Comparison of ENCODE assay signal across 18 cellular contexts in the genomic region with DNA sequence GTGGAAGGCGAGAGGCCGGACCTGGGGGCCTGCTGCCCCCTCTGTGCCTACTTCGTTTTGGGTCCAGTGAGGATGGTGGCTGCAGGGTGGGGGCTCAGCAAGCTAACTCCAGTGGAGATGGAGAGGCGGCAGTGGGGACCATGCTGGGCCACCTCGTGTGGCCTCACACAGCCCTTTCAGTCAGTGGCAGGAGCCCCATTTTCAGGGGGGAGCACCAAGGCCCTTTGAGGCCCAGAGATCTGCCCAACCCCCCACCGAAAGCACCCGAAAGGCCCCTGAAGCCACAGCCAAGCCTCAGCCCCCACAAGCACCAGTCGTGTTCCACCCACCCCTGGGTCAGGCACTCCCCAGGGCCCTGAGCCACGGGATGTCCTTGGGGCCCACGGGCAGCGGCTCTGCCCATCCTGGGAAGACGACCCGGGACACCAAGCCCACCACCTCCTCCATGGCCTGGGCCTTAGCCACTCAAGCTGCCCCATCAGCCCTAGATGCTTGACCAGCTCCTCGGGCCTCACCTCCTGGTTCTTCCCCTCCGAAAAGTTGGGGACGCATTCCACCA. TPM values are rescaled to one million over a fixed set of nuclear protein-coding genes. Genes with fewer than 3 reads are reported as not detected.
DNase-seq lines count a peak whose midpoint lies in the region; ATAC-seq and TF ChIP-seq lines count a peak whose summit lies in the region.
"Had no signal": no experiment of that assay in that cellular context is flagged by ENCODE, and none has a peak within 500 bp of the region (broad histone marks: within the 10 kb centered on the region; RNA-seq: fewer than 3 reads in every experiment).

No MANE protein-coding gene starts in this region.

- no peak for TF ChIP-seq CTCF in RWPE2 (IDR thresholded peaks at IDR 0.05; ENCODE audit: poor library complexity, severe bottlenecking)
- no peak for TF ChIP-seq CTCF in liver (IDR thresholded peaks at IDR 0.05; ENCODE audit: low read depth, low read length, missing input control)
- no peak for TF ChIP-seq CTCF in suprapubic skin (IDR thresholded peaks at IDR 0.05)

- H3K27ac ChIP-seq in RWPE2 (ENCODE audit: poor library complexity, severe bottlenecking), result no peak overlapping the region
- H3K27ac ChIP-seq in liver (ENCODE audit: low read depth in 1 of 2, low read length in 2 of 2), result peak overlapping the region; percentile 83 to 92
- H3K27ac ChIP-seq in suprapubic skin, result no peak overlapping the region
- H3K27ac ChIP-seq: SJCRH30, spleen had no signal

- H3K4me3 ChIP-seq in RWPE2 (ENCODE audit: severe bottlenecking) (no peak overlapping the region), liver (ENCODE audit: low read depth in 1 of 3, low read length in 3 of 3) (peak overlapping the region; percentile 60 to 85 (median 70)), suprapubic skin (no peak overlapping the region)
- H3K4me3 ChIP-seq: SJCRH30, spleen had no signal

- no peak for TF ChIP-seq RAD21 in liver (IDR thresholded peaks at IDR 0.05)

- H3K9me3 ChIP-seq in RWPE2 (ENCODE audit: severe bottlenecking) (no peaks in the 10 kb centered on the region), liver (ENCODE audit: control insufficient read depth in 4 of 4, low read length in 3 of 4) (no peaks in the 10 kb centered on the region), suprapubic skin (no peaks in the 10 kb centered on the region)
- H3K9me3 ChIP-seq: SJCRH30, spleen had no signal

- H3K4me1 ChIP-seq in RWPE2 (ENCODE audit: insufficient read depth, poor library complexity, severe bottlenecking) (no peaks in the 10 kb centered on the region), liver (ENCODE audit: control insufficient read depth in 4 of 4, insufficient read depth in 4 of 4, low read length in 3 of 4) (peaks cover 4 to 39% (median 17%) of the 10 kb centered on the region in 4 donors), suprapubic skin (peaks cover 7% of the 10 kb centered on the region)
- H3K4me1 ChIP-seq: SJCRH30 had no signal

- H3K36me3 ChIP-seq in RWPE2 (ENCODE audit: low read depth) (no peaks in the 10 kb centered on the region), liver (ENCODE audit: control insufficient read depth in 4 of 4, insufficient read depth in 3 of 4, low read depth in 1 of 4, low read length in 3 of 4) (peaks cover 0 to 10% (median 2%) of the 10 kb centered on the region in 4 donors), suprapubic skin (no peaks in the 10 kb centered on the region)
- H3K36me3 ChIP-seq: SJCRH30 had no signal

- peak; percentile 46 for DNase-seq in activated effector memory CD4-positive, alpha-beta T cell treated with anti-CD3 and anti-CD28 coated beads, Interleukin-2, amount 50 U/mL, for 16 hours
- no peak for DNase-seq in activated effector memory CD4-positive, alpha-beta T cell treated with Interleukin-2 at 50 U/mL for 16 hours
- DNase-seq in RWPE2 (ENCODE audit: low spot score) (peak; percentile 61), suprapubic skin (ENCODE audit: low spot score in 2 of 2) (peak; percentile 58 to 77), SHP77 treated with DMSO at 0.1 percent for 48 hours (lab: John Stamatoyannopoulos, UW) (no peak), erythroblast (lab: John Stamatoyannopoulos, UW) (no peak)
- DNase-seq: activated CD4-positive, CD25-positive, alpha-beta regulatory T cell treated with anti-CD3 and anti-CD28 coated beads, Interleukin-2, amount 50 U/mL, for 72 hours; NCI-H2029; NCI-H446 treated with DMSO at 0.1 percent for 48 hours; SJCRH30; spleen; T-helper 9 cell; trophoblast cell had no signal

- ATAC-seq in RWPE2 (ENCODE audit: low read depth), result no peak
- no peak for ATAC-seq in HG03097 (IDR thresholded peaks at IDR 0.05; ENCODE audit: low FRiP score, unreplicated experiment)
- ATAC-seq: activated naive CD4-positive, alpha-beta T cell treated with anti-CD3 and anti-CD28 coated beads, Interleukin-2, amount 50 U/mL, for 72 hours; stimulated activated effector memory CD8-positive, alpha-beta T cell treated with anti-CD3 and anti-CD28 coated beads, Interleukin-12 subunit alpha, Interleukin-12 subunit beta, amount 100 ng/mL, for 72 hours had no signal

- H3K9ac ChIP-seq in liver (ENCODE audit: low read depth in 1 of 2, low read length in 2 of 2), result peak overlapping the region; percentile 83 to 99

- no peak for TF ChIP-seq EP300 in suprapubic skin (IDR thresholded peaks at IDR 0.05)

- 39% methylated on average over 16 of the region's 16 CpGs for WGBS in liver
- WGBS in suprapubic skin, result 90% methylated on average over 4 of the region's 16 CpGs

- no peaks in the 10 kb centered on the region for H3K27me3 ChIP-seq in RWPE2 (ENCODE audit: insufficient read depth, poor library complexity, severe bottlenecking)
- no peaks in the 10 kb centered on the region for H3K27me3 ChIP-seq in liver (ENCODE audit: control insufficient read depth in 4 of 4, insufficient read depth in 4 of 4, low read length in 3 of 4)
- H3K27me3 ChIP-seq in suprapubic skin, result no peaks in the 10 kb centered on the region
- H3K27me3 ChIP-seq: SJCRH30 had no signal

- TF ChIP-seq POLR2A in suprapubic skin (IDR thresholded peaks at IDR 0.05) (no peak), erythroblast (IDR thresholded peaks at IDR 0.05; ENCODE audit: low read length) (no peak)

TF ChIP-seq in liver, 16 proteins besides CTCF, POLR2A, EP300 and RAD21:
- no peak for TF ChIP-seq HNF4G (IDR thresholded peaks at IDR 0.05)
- no peak for TF ChIP-seq GABPA (IDR thresholded peaks at IDR 0.05 in 1 of 2, conservative IDR thresholded peaks at IDR 0.05 in 1 of 2)
- no peak for TF ChIP-seq YY1 (IDR thresholded peaks at IDR 0.05)

RNA-seq across cellular contexts. Expression of a gene that starts 0.3 kb away (rescaled TPM):
- 100 to 1,000 TPM; 168 to 178 TPM for total RNA-seq in liver
- 100 to 1,000 TPM; 130 to 182 TPM for polyA plus RNA-seq in liver
- total RNA-seq in suprapubic skin, result not detected
- total RNA-seq: SJCRH30 had no signal
- polyA plus RNA-seq: IgD-negative memory B cell had no signal

RNA-seq across cellular contexts. Expression of a gene that starts 29.2 kb away (rescaled TPM):
- total RNA-seq in liver (1 to 10 TPM in 1 of 2 donors, under 1 TPM in 1; 0.33 to 3.5 TPM), suprapubic skin (10 to 100 TPM in 2 of 4 donors, 1 to 10 TPM in 2; 2.5 to 15.0 (median 6.9) TPM)
- polyA plus RNA-seq in liver, result 1 to 10 TPM in 1 of 2 donors, under 1 TPM in 1; 0.36 to 1.2 TPM

RNA-seq across cellular contexts. Expression of a gene that starts 57.1 kb away (rescaled TPM):
- total RNA-seq in liver (10 to 100 TPM; 39.1 to 44.3 TPM), suprapubic skin (100 to 1,000 TPM in 3 of 4 donors, 10 to 100 TPM in 1; 88.9 to 150 (median 126) TPM)
- polyA plus RNA-seq in liver, result 10 to 100 TPM in 1 of 2 donors, 1 to 10 TPM in 1; 5.8 to 80.8 TPM

Comparison
In these comparisons a context has a peak if more than half of its experiments do, and no peak if none do; other contexts are left out.
1. DNase-seq: peak in activated effector memory CD4-positive, alpha-beta T cell treated with anti-CD3 and anti-CD28 coated beads, Interleukin-2, amount 50 U/mL, for 16 hours (single experiment), RWPE2 (single experiment) and suprapubic skin (2 of 2); none in activated effector memory CD4-positive, alpha-beta T cell treated with Interleukin-2 at 50 U/mL for 16 hours (single experiment), SHP77 treated with DMSO at 0.1 percent for 48 hours (single experiment) and erythroblast (0 of 2).
2. H3K27ac ChIP-seq: peak in liver (2 of 2); none in RWPE2 (single experiment) and suprapubic skin (single experiment).
3. H3K4me3 ChIP-seq: peak in liver (3 of 3); none in RWPE2 (single experiment) and suprapubic skin (single experiment).
4. RNA of a gene that starts 0.3 kb away (total RNA-seq): 168 to 178 TPM in liver; not detected in suprapubic skin; every median in the first group is over 100 times any median in the second.